In genomic region chr10:124619195-124619594, GRCh38 we compare ENCODE assay signal across 11 cellular contexts.
DNase-seq lines count a peak whose midpoint lies in the region; ATAC-seq and TF ChIP-seq lines count a peak whose summit lies in the region.
"Had no signal": no experiment of that assay in that cellular context is flagged by ENCODE, and none has a peak within 500 bp of the region (broad histone marks: within the 10 kb centered on the region; RNA-seq: fewer than 3 reads in every experiment).

No MANE protein-coding gene starts in this region.

- no peaks in the 10 kb centered on the region for H3K9me3 ChIP-seq in mucosa of descending colon
- H3K9me3 ChIP-seq: gastrocnemius medialis had no signal

- H3K4me3 ChIP-seq in mucosa of descending colon, result no peak overlapping the region
- H3K4me3 ChIP-seq: gastrocnemius medialis, PC-9 had no signal

- TF ChIP-seq CTCF in mucosa of descending colon (IDR thresholded peaks at IDR 0.05), result no peak

- DNase-seq in DMS153 treated with DMSO at 0.1 percent for 48 hours (lab: John Stamatoyannopoulos, UW; ENCODE audit: unreplicated experiment), result peak; percentile 60
- no peak for DNase-seq in activated naive CD8-positive, alpha-beta T cell treated with anti-CD3 and anti-CD28 coated beads for 36 hours
- no peak for DNase-seq in mucosa of descending colon
- DNase-seq in NCI-H2227 (lab: John Stamatoyannopoulos, UW; ENCODE audit: unreplicated experiment), result no peak
- no peak for DNase-seq in NCI-H128 (lab: John Stamatoyannopoulos, UW; ENCODE audit: unreplicated experiment)
- DNase-seq: gastrocnemius medialis had no signal

- intact Hi-C loops in mucosa of descending colon (cut with DNase I, micrococcal nuclease), result no loop called here

- no peaks in the 10 kb centered on the region for H3K36me3 ChIP-seq in mucosa of descending colon (ENCODE audit: low read depth)

- no peaks in the 10 kb centered on the region for H3K36me3 Mint-ChIP-seq in activated naive CD8-positive, alpha-beta T cell treated with anti-CD3 and anti-CD28 coated beads for 36 hours

- ATAC-seq in HG03045 (IDR thresholded peaks at IDR 0.05; ENCODE audit: unreplicated experiment) (peak; percentile 18), mucosa of descending colon (peak; percentile 58), GM21528 (IDR thresholded peaks at IDR 0.05; ENCODE audit: low FRiP score, unreplicated experiment) (no peak), GM21526 (IDR thresholded peaks at IDR 0.05; ENCODE audit: low FRiP score, unreplicated experiment) (no peak)
- ATAC-seq: gastrocnemius medialis had no signal

- no peaks in the 10 kb centered on the region for H3K9me3 Mint-ChIP-seq in activated naive CD8-positive, alpha-beta T cell treated with anti-CD3 and anti-CD28 coated beads for 36 hours
- H3K9me3 Mint-ChIP-seq: activated T-helper 1 cell treated with anti-CD3 and anti-CD28 coated beads, Interleukin-12 subunit alpha, Interleukin-12 subunit beta, Interleukin-2, Interleukin-4 antibody, amounts not matched to agents 30 ng/mL and 10 ng/mL and 1 ng/mL, durations not matched to agents 14 hours and 24 hours and 36 hours had no signal

- peak overlapping the region; percentile 66 for H3K27ac Mint-ChIP-seq in activated naive CD8-positive, alpha-beta T cell treated with anti-CD3 and anti-CD28 coated beads for 36 hours
- H3K27ac Mint-ChIP-seq: activated T-helper 1 cell treated with anti-CD3 and anti-CD28 coated beads, Interleukin-12 subunit alpha, Interleukin-12 subunit beta, Interleukin-2, Interleukin-4 antibody, amounts not matched to agents 30 ng/mL and 10 ng/mL and 1 ng/mL, durations not matched to agents 14 hours and 24 hours and 36 hours had no signal

- H3K4me1 ChIP-seq in mucosa of descending colon (ENCODE audit: low read depth), result peaks cover 8% of the 10 kb centered on the region

- H3K27me3 Mint-ChIP-seq in activated naive CD8-positive, alpha-beta T cell treated with anti-CD3 and anti-CD28 coated beads for 36 hours, result no peaks in the 10 kb centered on the region

- no peak overlapping the region for H3K4me3 Mint-ChIP-seq in activated naive CD8-positive, alpha-beta T cell treated with anti-CD3 and anti-CD28 coated beads for 36 hours
- H3K4me3 Mint-ChIP-seq: activated T-helper 1 cell treated with anti-CD3 and anti-CD28 coated beads, Interleukin-12 subunit alpha, Interleukin-12 subunit beta, Interleukin-2, Interleukin-4 antibody, amounts not matched to agents 30 ng/mL and 10 ng/mL and 1 ng/mL, durations not matched to agents 14 hours and 24 hours and 36 hours had no signal

- peaks cover 26% of the 10 kb centered on the region for H3K4me1 Mint-ChIP-seq in activated naive CD8-positive, alpha-beta T cell treated with anti-CD3 and anti-CD28 coated beads for 36 hours

Comparison
In these comparisons a context has a peak if more than half of its experiments do, and no peak if none do; other contexts are left out.
1. ATAC-seq: peak in HG03045 (single experiment) and mucosa of descending colon (single experiment); none in GM21528 (single experiment) and GM21526 (single experiment).